23 cellular contexts compared by ENCODE assay signal in genomic region chr22:19841641-19842385, GRCh38. TPM values are rescaled to one million over a fixed set of nuclear protein-coding genes. Genes with fewer than 3 reads are reported as not detected.
DNase-seq lines count a peak whose midpoint lies in the region; ATAC-seq and TF ChIP-seq lines count a peak whose summit lies in the region.
"Had no signal": no experiment of that assay in that cellular context is flagged by ENCODE, and none has a peak within 500 bp of the region (broad histone marks: within the 10 kb centered on the region; RNA-seq: fewer than 3 reads in every experiment).

No MANE protein-coding gene starts in this region.

- intact Hi-C loops in thyroid gland (cut with DNase I) (no loop called here), left ventricle myocardium inferior (cut with micrococcal nuclease) (no loop called here)

- peak; percentile 8 for DNase-seq in DMS79 treated with DMSO at 0.1 percent for 48 hours (lab: John Stamatoyannopoulos, UW)
- no peak for DNase-seq in DMS79 (lab: John Stamatoyannopoulos, UW)
- peak; percentile 40 for DNase-seq in NCI-H526 treated with DMSO at 0.1 percent for 48 hours (lab: John Stamatoyannopoulos, UW)
- DNase-seq in endodermal cell, result no peak
- DNase-seq in thyroid gland, result peak; percentile 58 to 61
- DNase-seq in left ventricle myocardium inferior, result no peak
- DNase-seq in HK-2 (ENCODE audit: unreplicated experiment), result no peak
- DNase-seq: activated CD4-positive, alpha-beta T cell treated with anti-CD3 and anti-CD28 coated beads for 48 hours; Calu3; colonic mucosa; left lung; NCI-H524; SIG-M5; stimulated activated CD4-positive, alpha-beta T cell treated with anti-CD3 and anti-CD28 coated beads, Interleukin-2, amount 100 ng/mL, for 24 hours; T-helper 1 cell had no signal

- H3K27me3 Mint-ChIP-seq in endodermal cell (ENCODE audit: insufficient read depth), result no peaks in the 10 kb centered on the region
- H3K27me3 Mint-ChIP-seq: activated T-helper 17 cell treated with anti-CD3 and anti-CD28 coated beads, Interleukin-2, amount 50 U/mL, for 72 hours; stimulated activated naive CD8-positive, alpha-beta T cell treated with anti-CD3 and anti-CD28 coated beads, Interleukin-15, Interleukin-2, amounts not matched to agents 100 ng/mL and 50 ng/mL, for 24 hours had no signal

- no peak overlapping the region for H3K27ac Mint-ChIP-seq in endodermal cell
- H3K27ac Mint-ChIP-seq: activated T-helper 17 cell treated with anti-CD3 and anti-CD28 coated beads, Interleukin-2, amount 50 U/mL, for 72 hours; stimulated activated naive CD8-positive, alpha-beta T cell treated with anti-CD3 and anti-CD28 coated beads, Interleukin-15, Interleukin-2, amounts not matched to agents 100 ng/mL and 50 ng/mL, for 24 hours had no signal

- no peaks in the 10 kb centered on the region for H3K36me3 Mint-ChIP-seq in endodermal cell (ENCODE audit: low read depth)

- no peaks in the 10 kb centered on the region for H3K9me3 ChIP-seq in endodermal cell (ENCODE audit: control insufficient read depth, low read length)
- no peaks in the 10 kb centered on the region for H3K9me3 ChIP-seq in thyroid gland
- H3K9me3 ChIP-seq in left ventricle myocardium inferior (replicated peaks), result peaks cover under 1% of the 10 kb centered on the region
- H3K9me3 ChIP-seq: colonic mucosa, left lung, prostate gland, tibial nerve had no signal

- TF ChIP-seq CTCF in endodermal cell (conservative IDR thresholded peaks at IDR 0.05) (peak; percentile 14), thyroid gland (IDR thresholded peaks at IDR 0.05) (no peak), left ventricle myocardium inferior (IDR thresholded peaks at IDR 0.05; ENCODE audit: borderline replicate concordance) (no peak)

- H3K4me3 Mint-ChIP-seq in endodermal cell, result no peak overlapping the region
- H3K4me3 Mint-ChIP-seq: activated T-helper 17 cell treated with anti-CD3 and anti-CD28 coated beads, Interleukin-2, amount 50 U/mL, for 72 hours; brain; neural crest cell; stimulated activated naive CD8-positive, alpha-beta T cell treated with anti-CD3 and anti-CD28 coated beads, Interleukin-15, Interleukin-2, amounts not matched to agents 100 ng/mL and 50 ng/mL, for 24 hours had no signal

- H3K36me3 ChIP-seq in endodermal cell (ENCODE audit: control insufficient read depth, insufficient read depth, low read length) (peaks cover 1% of the 10 kb centered on the region), thyroid gland (no peaks in the 10 kb centered on the region), left ventricle myocardium inferior (no peaks in the 10 kb centered on the region)
- H3K36me3 ChIP-seq: colonic mucosa, left lung, prostate gland had no signal

- H3K9ac ChIP-seq in endodermal cell (ENCODE audit: extremely low read depth, low read length, poor library complexity, severe bottlenecking), result no peak overlapping the region

- peaks cover 6% of the 10 kb centered on the region for H3K4me1 Mint-ChIP-seq in endodermal cell
- H3K4me1 Mint-ChIP-seq: neural crest cell had no signal

- no peaks in the 10 kb centered on the region for H3K9me3 Mint-ChIP-seq in endodermal cell
- H3K9me3 Mint-ChIP-seq: activated T-helper 17 cell treated with anti-CD3 and anti-CD28 coated beads, Interleukin-2, amount 50 U/mL, for 72 hours; brain; neural crest cell; stimulated activated naive CD8-positive, alpha-beta T cell treated with anti-CD3 and anti-CD28 coated beads, Interleukin-15, Interleukin-2, amounts not matched to agents 100 ng/mL and 50 ng/mL, for 24 hours had no signal

- TF ChIP-seq POLR2A in thyroid gland (IDR thresholded peaks at IDR 0.05), result no peak

- H3K27ac ChIP-seq in endodermal cell (ENCODE audit: low read depth, low read length), result no peak overlapping the region
- peak overlapping the region in 1 of 3 donors; percentile 3 for H3K27ac ChIP-seq in thyroid gland
- no peak overlapping the region for H3K27ac ChIP-seq in left ventricle myocardium inferior (replicated peaks)
- H3K27ac ChIP-seq: 22Rv1, colonic mucosa, left lung, prostate gland, tibial nerve had no signal

- WGBS in endodermal cell (ENCODE audit: insufficient coverage in 1 of 2, insufficient read length in 1 of 2), 2 experiments, result 90 to 96% methylated on average over 7 to 8 of the region's 8 CpGs
- WGBS in thyroid gland, 2 donors, result 74% methylated on average over 8 of the region's 8 CpGs

- H3K27me3 ChIP-seq in endodermal cell (ENCODE audit: control insufficient read depth, insufficient read depth, low read length, poor library complexity, severe bottlenecking) (no peaks in the 10 kb centered on the region), thyroid gland (no peaks in the 10 kb centered on the region), left ventricle myocardium inferior (ENCODE audit: low read depth) (no peaks in the 10 kb centered on the region)
- H3K27me3 ChIP-seq: colonic mucosa, left lung, tibial nerve had no signal

- ATAC-seq in GM21528 (IDR thresholded peaks at IDR 0.05; ENCODE audit: low FRiP score, unreplicated experiment), result no peak
- ATAC-seq: activated T-helper 17 cell treated with anti-CD3 and anti-CD28 coated beads, Interleukin-2, amount 50 U/mL, for 72 hours; left lung had no signal

- H3K4me1 ChIP-seq in endodermal cell (ENCODE audit: control insufficient read depth, insufficient read depth, low read length) (peaks cover 7% of the 10 kb centered on the region), thyroid gland (peaks cover 8 to 35% of the 10 kb centered on the region in 2 donors), left ventricle myocardium inferior (peaks cover 29% of the 10 kb centered on the region)
- H3K4me1 ChIP-seq: colonic mucosa had no signal

- H3K4me3 ChIP-seq in endodermal cell (ENCODE audit: low read length) (no peak overlapping the region), thyroid gland (replicated peaks in 1 of 3) (no peak overlapping the region), left ventricle myocardium inferior (no peak overlapping the region)
- H3K4me3 ChIP-seq: colonic mucosa, left lung, prostate gland, tibial nerve had no signal

RNA-seq across cellular contexts. Expression of gene GNB1L, which starts 12.9 kb away (rescaled TPM):
- total RNA-seq in endodermal cell (10 to 100 TPM in 1 of 2 donors, 1 to 10 TPM in 1; 9.5 to 12.2 TPM), thyroid gland (1 to 10 TPM; 1.8 to 5.1 (median 4.5) TPM), left ventricle myocardium inferior (2.9 TPM)
- 10.1 TPM for polyA plus RNA-seq in endodermal cell (2013, experiment 1 of 2)
- 7.7 TPM for polyA plus RNA-seq in endodermal cell (2013, experiment 2 of 2)

RNA-seq across cellular contexts. Expression of gene RTL10, which starts 12.9 kb away (rescaled TPM):
- 10 to 100 TPM; 20.6 to 22.2 TPM for total RNA-seq in endodermal cell
- polyA plus RNA-seq in endodermal cell (2013, experiment 1 of 2), result 12.4 TPM
- polyA plus RNA-seq in endodermal cell (2013, experiment 2 of 2), result 12.1 TPM
- total RNA-seq in thyroid gland, result 10 to 100 TPM; 18.1 to 26.4 (median 23.7) TPM
- total RNA-seq in left ventricle myocardium inferior, result 6.6 TPM

Comparison
In these comparisons a context has a peak if more than half of its experiments do, and no peak if none do; other contexts are left out.
1. DNase-seq: peak in DMS79 treated with DMSO at 0.1 percent for 48 hours (single experiment), NCI-H526 treated with DMSO at 0.1 percent for 48 hours (single experiment) and thyroid gland (2 of 2); none in DMS79 (single experiment), endodermal cell (single experiment), left ventricle myocardium inferior (single experiment) and HK-2 (single experiment).